Comparison of ENCODE assay signal across 1 cellular context in the genomic region with DNA sequence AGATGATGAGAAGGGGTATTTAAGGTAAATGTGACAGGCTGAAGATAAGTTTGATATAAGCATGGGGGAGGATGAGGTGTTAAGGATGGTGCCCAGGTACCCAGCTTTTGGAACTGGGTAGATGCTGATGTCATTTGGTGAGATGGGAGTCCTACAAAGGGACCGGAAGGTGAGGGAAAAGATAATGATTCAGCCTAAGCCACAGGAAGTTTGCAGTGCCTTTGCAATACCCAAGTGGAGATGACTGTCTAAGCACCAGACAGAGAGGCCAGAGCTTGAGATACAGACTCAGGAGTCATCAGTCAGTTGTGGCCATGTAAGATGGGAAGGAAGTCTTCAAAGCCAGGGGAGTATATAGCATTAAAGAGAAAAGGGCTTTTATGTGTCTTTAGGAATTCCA.
TF ChIP-seq lines count a peak whose summit lies in the region.

No MANE protein-coding gene starts in this region.

TF ChIP-seq in HepG2, 621 proteins besides CTCF, POLR2A, EP300 and RAD21 (continued from another document):
- TF ChIP-seq ETV5 (CRISPR knock-in tag; IDR thresholded peaks at IDR 0.05; ENCODE audit: borderline replicate concordance), result peak; percentile 11; the same call in 1 of the 2 replicates
